9 cellular contexts compared by ENCODE assay signal in the genomic region with DNA sequence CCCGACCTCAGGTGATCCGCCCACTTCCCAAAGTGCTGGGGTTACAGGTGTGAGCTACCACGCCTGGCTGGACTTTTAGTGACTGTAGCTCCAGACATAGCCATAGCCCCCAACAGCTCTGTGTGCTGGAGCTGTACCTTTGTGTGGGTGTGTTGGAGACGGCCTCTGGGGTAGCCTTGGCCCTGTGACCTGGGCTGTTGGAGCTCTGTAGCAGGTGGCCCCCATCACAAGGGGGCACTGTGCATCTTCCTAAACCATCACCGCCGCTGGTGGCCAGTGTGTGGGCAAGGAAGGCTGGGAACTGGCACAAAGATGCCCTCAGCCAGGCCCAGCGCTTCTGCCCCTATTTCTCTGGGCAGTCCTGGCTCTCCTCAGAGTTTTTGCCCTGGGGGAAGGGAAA. TPM values are rescaled to one million over a fixed set of nuclear protein-coding genes. Genes with fewer than 3 reads are reported as not detected.
DNase-seq lines count a peak whose midpoint lies in the region; ATAC-seq lines count a peak whose summit lies in the region.
"Had no signal": no experiment of that assay in that cellular context is flagged by ENCODE, and none has a peak within 500 bp of the region (broad histone marks: within the 10 kb centered on the region; RNA-seq: fewer than 3 reads in every experiment).

No MANE protein-coding gene starts in this region.

- no peak overlapping the region for H3K27ac Mint-ChIP-seq in stimulated activated memory B cell treated with anti-CD40 and anti-IgM and Interleukin-4, amounts not matched to agents 10 μg/mL and 1 μg/mL and 100 μg/mL, for 72 hours

- no peaks in the 10 kb centered on the region for H3K4me1 Mint-ChIP-seq in stimulated activated memory B cell treated with anti-CD40 and anti-IgM and Interleukin-4, amounts not matched to agents 10 μg/mL and 1 μg/mL and 100 μg/mL, for 72 hours

- no peaks in the 10 kb centered on the region for H3K36me3 Mint-ChIP-seq in stimulated activated memory B cell treated with anti-CD40 and anti-IgM and Interleukin-4, amounts not matched to agents 10 μg/mL and 1 μg/mL and 100 μg/mL, for 72 hours

- ATAC-seq in stimulated activated memory B cell treated with anti-CD40 and anti-IgM and Interleukin-4, amounts not matched to agents 10 μg/mL and 1 μg/mL and 100 μg/mL, for 72 hours = peak; percentile 53

- DNase-seq in Ammon's horn (ENCODE audit: low spot score) = peak; percentile 76
- peak; percentile 17 for DNase-seq in GM19240 (ENCODE audit: insufficient read length, low spot score)
- peak; percentile 9 for DNase-seq in NOMO-1 treated with dmso at 0.1 percent for 144 hours (lab: John Stamatoyannopoulos, UW; ENCODE audit: unreplicated experiment)
- DNase-seq in anterior cingulate cortex (lab: John Stamatoyannopoulos, UW) = peak in 37 of 58 donors; percentile 8 to 50 (median 19)
- DNase-seq in iPS-NIHi11 (ENCODE audit: low spot score) = peak; percentile 92
- DNase-seq in hepatic stellate cell (ENCODE audit: low spot score) = no peak
- DNase-seq in mucosa of gallbladder (ENCODE audit: low spot score) = no peak

- H3K9me3 Mint-ChIP-seq in stimulated activated memory B cell treated with anti-CD40 and anti-IgM and Interleukin-4, amounts not matched to agents 10 μg/mL and 1 μg/mL and 100 μg/mL, for 72 hours = no peaks in the 10 kb centered on the region

- no peak overlapping the region for H3K4me3 Mint-ChIP-seq in stimulated activated memory B cell treated with anti-CD40 and anti-IgM and Interleukin-4, amounts not matched to agents 10 μg/mL and 1 μg/mL and 100 μg/mL, for 72 hours

- H3K27me3 Mint-ChIP-seq in stimulated activated memory B cell treated with anti-CD40 and anti-IgM and Interleukin-4, amounts not matched to agents 10 μg/mL and 1 μg/mL and 100 μg/mL, for 72 hours = peaks cover 30% of the 10 kb centered on the region

RNA-seq across cellular contexts. Expression of a gene that starts 38.4 kb away (rescaled TPM):
- 10.0 TPM for total RNA-seq in mucosa of gallbladder
- total RNA-seq: subcutaneous adipose tissue had no signal

Comparison
In these comparisons a context has a peak if more than half of its experiments do, and no peak if none do; other contexts are left out.
1. DNase-seq: peak in Ammon's horn (single experiment), GM19240 (single experiment), NOMO-1 treated with dmso at 0.1 percent for 144 hours (single experiment), anterior cingulate cortex (37 of 58) and iPS-NIHi11 (single experiment); none in hepatic stellate cell (single experiment) and mucosa of gallbladder (single experiment).